Comparison of ENCODE assay signal across 20 cellular contexts in the genomic region with DNA sequence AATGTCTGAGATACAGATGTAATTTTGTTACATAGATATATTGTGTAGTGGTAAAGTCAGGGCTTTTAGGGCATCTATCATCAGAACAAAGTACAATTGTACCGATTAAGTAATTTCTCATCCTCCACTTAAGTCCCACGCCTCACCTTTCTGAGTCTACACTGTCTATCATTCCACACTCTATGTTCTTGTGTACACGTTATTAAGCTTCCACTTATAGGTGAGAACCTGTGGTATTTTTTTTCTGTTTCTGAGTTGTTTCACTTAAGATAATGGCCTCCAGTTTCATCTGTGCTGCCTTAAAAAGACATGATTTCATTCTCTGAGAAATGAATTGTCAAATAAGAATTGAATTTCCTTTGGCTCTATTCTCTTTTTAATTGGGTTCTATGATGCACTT.
"Had no signal": no experiment of that assay in that cellular context is flagged by ENCODE, and none has a peak within 500 bp of the region (broad histone marks: within the 10 kb centered on the region; RNA-seq: fewer than 3 reads in every experiment).

No MANE protein-coding gene starts in this region.

- H3K4me1 Mint-ChIP-seq: T-cell had no signal

- H3K27me3 ChIP-seq: MG63 had no signal

- H3K36me3 ChIP-seq: MG63 had no signal

- DNase-seq: Karpas-422, KG1, MG63, NCI-H1092, NCI-H1105 treated with DMSO at 0.1 percent for 48 hours, NCI-H1417 treated with DMSO at 0.1 percent for 48 hours, NCI-H146, NCI-H1694 treated with DMSO at 0.1 percent for 48 hours, NCI-H1930, NCI-H2081, NCI-H2107, NCI-H2227 treated with DMSO at 0.1 percent for 48 hours, NCI-H524 treated with DMSO at 0.1 percent for 48 hours, NCI-H69, SHP77, SK-N-SH, SW 1271, T-cell had no signal

- H3K9ac ChIP-seq: SK-N-SH had no signal

- H3K27ac Mint-ChIP-seq: T-cell; T-helper 1 cell treated with Interleukin-12 subunit alpha and Interleukin-12 subunit beta and Interleukin-4 antibody, amounts not matched to agents 30 μg/mL and 1 μg/mL, for 36 hours had no signal

- ATAC-seq: T-cell had no signal

- H3K4me2 ChIP-seq: SK-N-SH had no signal

- H3K4me3 Mint-ChIP-seq: T-cell; T-helper 1 cell treated with Interleukin-12 subunit alpha and Interleukin-12 subunit beta and Interleukin-4 antibody, amounts not matched to agents 30 μg/mL and 1 μg/mL, for 36 hours had no signal

- H3K27ac ChIP-seq: RWPE1 had no signal

- H3K4me3 ChIP-seq: MG63 had no signal
